1 cellular context compared by ENCODE assay signal in the genomic region with DNA sequence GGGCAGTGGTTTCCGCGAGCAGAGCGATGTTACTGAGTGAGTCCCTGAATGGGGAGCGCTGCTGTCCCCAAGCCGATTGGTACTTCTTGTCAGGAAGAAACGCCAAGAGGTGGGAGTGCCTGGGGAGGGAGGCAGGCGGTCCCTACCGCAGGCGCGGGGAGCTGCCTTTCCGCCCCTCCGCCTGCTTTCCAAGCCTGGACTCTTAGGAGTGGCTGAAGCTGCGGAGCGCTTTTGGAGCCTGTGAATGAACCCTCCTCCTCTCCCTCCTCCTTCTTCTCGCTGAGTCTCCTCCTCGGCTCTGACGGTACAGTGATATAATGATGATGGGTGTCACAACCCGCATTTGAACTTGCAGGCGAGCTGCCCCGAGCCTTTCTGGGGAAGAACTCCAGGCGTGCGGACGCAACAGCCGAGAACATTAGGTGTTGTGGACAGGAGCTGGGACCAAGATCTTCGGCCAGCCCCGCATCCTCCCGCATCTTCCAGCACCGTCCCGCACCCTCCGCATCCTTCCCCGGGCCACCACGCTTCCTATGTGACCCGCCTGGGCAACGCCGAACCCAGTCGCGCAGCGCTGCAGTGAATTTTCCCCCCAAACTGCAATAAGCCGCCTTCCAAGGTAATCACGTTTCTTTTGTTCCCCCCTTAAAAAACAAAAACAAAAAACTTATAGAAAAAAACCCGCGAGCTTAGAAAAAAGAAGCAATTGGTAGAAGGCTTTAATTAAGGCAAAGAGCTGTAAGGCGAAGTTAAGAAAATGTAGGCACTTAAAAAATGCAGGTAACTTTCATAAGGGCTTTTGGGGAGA.
TF ChIP-seq lines count a peak whose summit lies in the region.

A gene (plus strand): TSS at position 340 of the 808 bp plus-strand sequence. CDS start 11,775 bp downstream, outside the sequence.

TF ChIP-seq in HepG2, 621 proteins besides CTCF, POLR2A, EP300 and RAD21 (continued from another document):
- TF ChIP-seq, protein P1, sequence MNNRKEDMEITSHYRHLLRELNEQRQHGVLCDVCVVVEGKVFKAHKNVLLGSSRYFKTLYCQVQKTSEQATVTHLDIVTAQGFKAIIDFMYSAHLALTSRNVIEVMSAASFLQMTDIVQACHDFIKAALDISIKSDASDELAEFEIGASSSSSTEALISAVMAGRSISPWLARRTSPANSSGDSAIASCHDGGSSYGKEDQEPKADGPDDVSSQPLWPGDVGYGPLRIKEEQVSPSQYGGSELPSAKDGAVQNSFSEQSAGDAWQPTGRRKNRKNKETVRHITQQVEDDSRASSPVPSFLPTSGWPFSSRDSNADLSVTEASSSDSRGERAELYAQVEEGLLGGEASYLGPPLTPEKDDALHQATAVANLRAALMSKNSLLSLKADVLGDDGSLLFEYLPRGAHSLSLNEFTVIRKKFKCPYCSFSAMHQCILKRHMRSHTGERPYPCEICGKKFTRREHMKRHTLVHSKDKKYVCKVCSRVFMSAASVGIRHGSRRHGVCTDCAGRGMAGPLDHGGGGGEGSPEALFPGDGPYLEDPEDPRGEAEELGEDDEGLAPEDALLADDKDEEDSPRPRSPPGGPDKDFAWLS (CRISPR knock-in tag; IDR thresholded peaks at IDR 0.05; ENCODE audit: borderline replicate concordance): no peak
- TF ChIP-seq SIN3A (IDR thresholded peaks at IDR 0.05; ENCODE audit: borderline replicate concordance, low read depth, low read length) (no peak), TBL1XR1 (IDR thresholded peaks at IDR 0.05; ENCODE audit: borderline replicate concordance, low read length, partially characterized antibody) (no peak), THYN1 (CRISPR knock-in tag; IDR thresholded peaks at IDR 0.05; ENCODE audit: borderline replicate concordance, low read depth) (no peak), CEBPG (CRISPR knock-in tag; IDR thresholded peaks at IDR 0.05) (no peak), CBX2 (IDR thresholded peaks at IDR 0.05; ENCODE audit: low read depth, low read length) (0 out of 2 replicates have a peak, but pooled peaks have one; percentile 36), CBX2 (CRISPR knock-in tag; IDR thresholded peaks at IDR 0.05; ENCODE audit: low read depth) (no peak), PCBP1 (IDR thresholded peaks at IDR 0.05; ENCODE audit: borderline replicate concordance, low read depth, low read length) (0 out of 2 replicates have a peak, but pooled peaks have one; percentile 27), DNMT3B (CRISPR knock-in tag; conservative IDR thresholded peaks at IDR 0.05) (no peak), ZNF260 (CRISPR knock-in tag; IDR thresholded peaks at IDR 0.05; ENCODE audit: borderline replicate concordance, low read depth) (no peak), RCOR2 (CRISPR knock-in tag; IDR thresholded peaks at IDR 0.05) (no peak), BCL6 (CRISPR knock-in tag; IDR thresholded peaks at IDR 0.05) (peak; percentile 9; the same call in 1 of the 2 replicates), ZNF256 (CRISPR knock-in tag; conservative IDR thresholded peaks at IDR 0.05) (no peak), ZNF326 (CRISPR knock-in tag; IDR thresholded peaks at IDR 0.05; ENCODE audit: borderline replicate concordance) (no peak), MED1 (CRISPR knock-in tag; IDR thresholded peaks at IDR 0.05) (no peak), ZNF615 (CRISPR knock-in tag; IDR thresholded peaks at IDR 0.05; ENCODE audit: borderline replicate concordance) (no peak), SNRNP70 (IDR thresholded peaks at IDR 0.05; ENCODE audit: low read depth, low read length) (no peak), BRD4 (CRISPR knock-in tag; IDR thresholded peaks at IDR 0.05) (no peak), HOXD1 (CRISPR knock-in tag; IDR thresholded peaks at IDR 0.05) (no peak), ZNF30 (CRISPR knock-in tag; IDR thresholded peaks at IDR 0.05) (no peak), ZNF781 (CRISPR knock-in tag; IDR thresholded peaks at IDR 0.05; ENCODE audit: borderline replicate concordance, not compliant biosample characterization) (no peak), ZKSCAN5 (CRISPR knock-in tag; IDR thresholded peaks at IDR 0.05) (no peak)
- TF ChIP-seq, protein P2, sequence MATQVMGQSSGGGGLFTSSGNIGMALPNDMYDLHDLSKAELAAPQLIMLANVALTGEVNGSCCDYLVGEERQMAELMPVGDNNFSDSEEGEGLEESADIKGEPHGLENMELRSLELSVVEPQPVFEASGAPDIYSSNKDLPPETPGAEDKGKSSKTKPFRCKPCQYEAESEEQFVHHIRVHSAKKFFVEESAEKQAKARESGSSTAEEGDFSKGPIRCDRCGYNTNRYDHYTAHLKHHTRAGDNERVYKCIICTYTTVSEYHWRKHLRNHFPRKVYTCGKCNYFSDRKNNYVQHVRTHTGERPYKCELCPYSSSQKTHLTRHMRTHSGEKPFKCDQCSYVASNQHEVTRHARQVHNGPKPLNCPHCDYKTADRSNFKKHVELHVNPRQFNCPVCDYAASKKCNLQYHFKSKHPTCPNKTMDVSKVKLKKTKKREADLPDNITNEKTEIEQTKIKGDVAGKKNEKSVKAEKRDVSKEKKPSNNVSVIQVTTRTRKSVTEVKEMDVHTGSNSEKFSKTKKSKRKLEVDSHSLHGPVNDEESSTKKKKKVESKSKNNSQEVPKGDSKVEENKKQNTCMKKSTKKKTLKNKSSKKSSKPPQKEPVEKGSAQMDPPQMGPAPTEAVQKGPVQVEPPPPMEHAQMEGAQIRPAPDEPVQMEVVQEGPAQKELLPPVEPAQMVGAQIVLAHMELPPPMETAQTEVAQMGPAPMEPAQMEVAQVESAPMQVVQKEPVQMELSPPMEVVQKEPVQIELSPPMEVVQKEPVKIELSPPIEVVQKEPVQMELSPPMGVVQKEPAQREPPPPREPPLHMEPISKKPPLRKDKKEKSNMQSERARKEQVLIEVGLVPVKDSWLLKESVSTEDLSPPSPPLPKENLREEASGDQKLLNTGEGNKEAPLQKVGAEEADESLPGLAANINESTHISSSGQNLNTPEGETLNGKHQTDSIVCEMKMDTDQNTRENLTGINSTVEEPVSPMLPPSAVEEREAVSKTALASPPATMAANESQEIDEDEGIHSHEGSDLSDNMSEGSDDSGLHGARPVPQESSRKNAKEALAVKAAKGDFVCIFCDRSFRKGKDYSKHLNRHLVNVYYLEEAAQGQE (IDR thresholded peaks at IDR 0.05; ENCODE audit: borderline replicate concordance in 1 of 2, low read depth in 1 of 2, low read length in 2 of 2): no peak
- TF ChIP-seq, protein P3, sequence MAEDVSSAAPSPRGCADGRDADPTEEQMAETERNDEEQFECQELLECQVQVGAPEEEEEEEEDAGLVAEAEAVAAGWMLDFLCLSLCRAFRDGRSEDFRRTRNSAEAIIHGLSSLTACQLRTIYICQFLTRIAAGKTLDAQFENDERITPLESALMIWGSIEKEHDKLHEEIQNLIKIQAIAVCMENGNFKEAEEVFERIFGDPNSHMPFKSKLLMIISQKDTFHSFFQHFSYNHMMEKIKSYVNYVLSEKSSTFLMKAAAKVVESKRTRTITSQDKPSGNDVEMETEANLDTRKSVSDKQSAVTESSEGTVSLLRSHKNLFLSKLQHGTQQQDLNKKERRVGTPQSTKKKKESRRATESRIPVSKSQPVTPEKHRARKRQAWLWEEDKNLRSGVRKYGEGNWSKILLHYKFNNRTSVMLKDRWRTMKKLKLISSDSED (CRISPR knock-in tag; IDR thresholded peaks at IDR 0.05): no peak
- TF ChIP-seq, protein P4, sequence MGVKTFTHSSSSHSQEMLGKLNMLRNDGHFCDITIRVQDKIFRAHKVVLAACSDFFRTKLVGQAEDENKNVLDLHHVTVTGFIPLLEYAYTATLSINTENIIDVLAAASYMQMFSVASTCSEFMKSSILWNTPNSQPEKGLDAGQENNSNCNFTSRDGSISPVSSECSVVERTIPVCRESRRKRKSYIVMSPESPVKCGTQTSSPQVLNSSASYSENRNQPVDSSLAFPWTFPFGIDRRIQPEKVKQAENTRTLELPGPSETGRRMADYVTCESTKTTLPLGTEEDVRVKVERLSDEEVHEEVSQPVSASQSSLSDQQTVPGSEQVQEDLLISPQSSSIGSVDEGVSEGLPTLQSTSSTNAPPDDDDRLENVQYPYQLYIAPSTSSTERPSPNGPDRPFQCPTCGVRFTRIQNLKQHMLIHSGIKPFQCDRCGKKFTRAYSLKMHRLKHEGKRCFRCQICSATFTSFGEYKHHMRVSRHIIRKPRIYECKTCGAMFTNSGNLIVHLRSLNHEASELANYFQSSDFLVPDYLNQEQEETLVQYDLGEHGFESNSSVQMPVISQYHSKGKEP (CRISPR knock-in tag; IDR thresholded peaks at IDR 0.05): no peak
- TF ChIP-seq, protein P5, sequence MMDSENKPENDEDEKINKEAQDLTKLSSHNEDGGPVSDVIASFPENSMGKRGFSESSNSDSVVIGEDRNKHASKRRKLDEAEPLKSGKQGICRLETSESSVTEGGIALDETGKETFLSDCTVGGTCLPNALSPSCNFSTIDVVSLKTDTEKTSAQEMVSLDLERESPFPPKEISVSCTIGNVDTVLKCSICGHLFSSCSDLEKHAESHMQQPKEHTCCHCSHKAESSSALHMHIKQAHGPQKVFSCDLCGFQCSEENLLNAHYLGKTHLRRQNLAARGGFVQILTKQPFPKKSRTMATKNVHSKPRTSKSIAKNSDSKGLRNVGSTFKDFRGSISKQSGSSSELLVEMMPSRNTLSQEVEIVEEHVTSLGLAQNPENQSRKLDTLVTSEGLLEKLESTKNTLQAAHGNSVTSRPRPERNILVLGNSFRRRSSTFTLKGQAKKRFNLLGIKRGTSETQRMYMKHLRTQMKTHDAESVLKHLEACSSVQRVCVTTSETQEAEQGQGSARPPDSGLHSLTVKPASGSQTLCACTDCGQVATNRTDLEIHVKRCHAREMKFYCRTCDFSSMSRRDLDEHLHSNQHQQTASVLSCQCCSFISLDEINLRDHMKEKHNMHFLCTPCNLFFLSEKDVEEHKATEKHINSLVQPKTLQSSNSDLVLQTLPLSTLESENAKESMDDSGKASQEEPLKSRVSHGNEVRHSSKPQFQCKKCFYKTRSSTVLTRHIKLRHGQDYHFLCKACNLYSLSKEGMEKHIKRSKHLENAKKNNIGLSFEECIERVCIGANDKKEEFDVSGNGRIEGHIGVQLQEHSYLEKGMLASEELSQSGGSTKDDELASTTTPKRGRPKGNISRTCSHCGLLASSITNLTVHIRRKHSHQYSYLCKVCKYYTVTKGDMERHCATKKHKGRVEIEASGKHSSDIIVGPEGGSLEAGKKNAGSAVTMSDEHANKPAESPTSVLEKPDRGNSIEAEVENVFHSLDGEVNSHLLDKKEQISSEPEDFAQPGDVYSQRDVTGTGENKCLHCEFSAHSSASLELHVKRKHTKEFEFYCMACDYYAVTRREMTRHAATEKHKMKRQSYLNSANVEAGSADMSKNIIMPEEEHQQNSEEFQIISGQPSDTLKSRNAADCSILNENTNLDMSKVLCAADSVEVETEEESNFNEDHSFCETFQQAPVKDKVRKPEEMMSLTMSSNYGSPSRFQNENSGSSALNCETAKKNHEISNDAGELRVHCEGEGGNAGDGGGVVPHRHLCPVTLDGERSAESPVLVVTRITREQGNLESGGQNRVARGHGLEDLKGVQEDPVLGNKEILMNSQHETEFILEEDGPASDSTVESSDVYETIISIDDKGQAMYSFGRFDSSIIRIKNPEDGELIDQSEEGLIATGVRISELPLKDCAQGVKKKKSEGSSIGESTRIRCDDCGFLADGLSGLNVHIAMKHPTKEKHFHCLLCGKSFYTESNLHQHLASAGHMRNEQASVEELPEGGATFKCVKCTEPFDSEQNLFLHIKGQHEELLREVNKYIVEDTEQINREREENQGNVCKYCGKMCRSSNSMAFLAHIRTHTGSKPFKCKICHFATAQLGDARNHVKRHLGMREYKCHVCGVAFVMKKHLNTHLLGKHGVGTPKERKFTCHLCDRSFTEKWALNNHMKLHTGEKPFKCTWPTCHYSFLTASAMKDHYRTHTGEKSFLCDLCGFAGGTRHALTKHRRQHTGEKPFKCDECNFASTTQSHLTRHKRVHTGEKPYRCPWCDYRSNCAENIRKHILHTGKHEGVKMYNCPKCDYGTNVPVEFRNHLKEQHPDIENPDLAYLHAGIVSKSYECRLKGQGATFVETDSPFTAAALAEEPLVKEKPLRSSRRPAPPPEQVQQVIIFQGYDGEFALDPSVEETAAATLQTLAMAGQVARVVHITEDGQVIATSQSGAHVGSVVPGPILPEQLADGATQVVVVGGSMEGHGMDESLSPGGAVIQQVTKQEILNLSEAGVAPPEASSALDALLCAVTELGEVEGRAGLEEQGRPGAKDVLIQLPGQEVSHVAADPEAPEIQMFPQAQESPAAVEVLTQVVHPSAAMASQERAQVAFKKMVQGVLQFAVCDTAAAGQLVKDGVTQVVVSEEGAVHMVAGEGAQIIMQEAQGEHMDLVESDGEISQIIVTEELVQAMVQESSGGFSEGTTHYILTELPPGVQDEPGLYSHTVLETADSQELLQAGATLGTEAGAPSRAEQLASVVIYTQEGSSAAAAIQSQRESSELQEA (CRISPR knock-in tag; IDR thresholded peaks at IDR 0.05; ENCODE audit: not compliant biosample characterization): no peak
- TF ChIP-seq, protein P6, sequence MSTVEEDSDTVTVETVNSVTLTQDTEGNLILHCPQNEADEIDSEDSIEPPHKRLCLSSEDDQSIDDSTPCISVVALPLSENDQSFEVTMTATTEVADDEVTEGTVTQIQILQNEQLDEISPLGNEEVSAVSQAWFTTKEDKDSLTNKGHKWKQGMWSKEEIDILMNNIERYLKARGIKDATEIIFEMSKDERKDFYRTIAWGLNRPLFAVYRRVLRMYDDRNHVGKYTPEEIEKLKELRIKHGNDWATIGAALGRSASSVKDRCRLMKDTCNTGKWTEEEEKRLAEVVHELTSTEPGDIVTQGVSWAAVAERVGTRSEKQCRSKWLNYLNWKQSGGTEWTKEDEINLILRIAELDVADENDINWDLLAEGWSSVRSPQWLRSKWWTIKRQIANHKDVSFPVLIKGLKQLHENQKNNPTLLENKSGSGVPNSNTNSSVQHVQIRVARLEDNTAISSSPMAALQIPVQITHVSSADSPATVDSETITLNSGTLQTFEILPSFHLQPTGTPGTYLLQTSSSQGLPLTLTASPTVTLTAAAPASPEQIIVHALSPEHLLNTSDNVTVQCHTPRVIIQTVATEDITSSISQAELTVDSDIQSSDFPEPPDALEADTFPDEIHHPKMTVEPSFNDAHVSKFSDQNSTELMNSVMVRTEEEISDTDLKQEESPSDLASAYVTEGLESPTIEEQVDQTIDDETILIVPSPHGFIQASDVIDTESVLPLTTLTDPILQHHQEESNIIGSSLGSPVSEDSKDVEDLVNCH (CRISPR knock-in tag; IDR thresholded peaks at IDR 0.05): no peak
- TF ChIP-seq, protein P7, sequence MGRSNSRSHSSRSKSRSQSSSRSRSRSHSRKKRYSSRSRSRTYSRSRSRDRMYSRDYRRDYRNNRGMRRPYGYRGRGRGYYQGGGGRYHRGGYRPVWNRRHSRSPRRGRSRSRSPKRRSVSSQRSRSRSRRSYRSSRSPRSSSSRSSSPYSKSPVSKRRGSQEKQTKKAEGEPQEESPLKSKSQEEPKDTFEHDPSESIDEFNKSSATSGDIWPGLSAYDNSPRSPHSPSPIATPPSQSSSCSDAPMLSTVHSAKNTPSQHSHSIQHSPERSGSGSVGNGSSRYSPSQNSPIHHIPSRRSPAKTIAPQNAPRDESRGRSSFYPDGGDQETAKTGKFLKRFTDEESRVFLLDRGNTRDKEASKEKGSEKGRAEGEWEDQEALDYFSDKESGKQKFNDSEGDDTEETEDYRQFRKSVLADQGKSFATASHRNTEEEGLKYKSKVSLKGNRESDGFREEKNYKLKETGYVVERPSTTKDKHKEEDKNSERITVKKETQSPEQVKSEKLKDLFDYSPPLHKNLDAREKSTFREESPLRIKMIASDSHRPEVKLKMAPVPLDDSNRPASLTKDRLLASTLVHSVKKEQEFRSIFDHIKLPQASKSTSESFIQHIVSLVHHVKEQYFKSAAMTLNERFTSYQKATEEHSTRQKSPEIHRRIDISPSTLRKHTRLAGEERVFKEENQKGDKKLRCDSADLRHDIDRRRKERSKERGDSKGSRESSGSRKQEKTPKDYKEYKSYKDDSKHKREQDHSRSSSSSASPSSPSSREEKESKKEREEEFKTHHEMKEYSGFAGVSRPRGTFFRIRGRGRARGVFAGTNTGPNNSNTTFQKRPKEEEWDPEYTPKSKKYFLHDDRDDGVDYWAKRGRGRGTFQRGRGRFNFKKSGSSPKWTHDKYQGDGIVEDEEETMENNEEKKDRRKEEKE (IDR thresholded peaks at IDR 0.05): no peak
